20 cellular contexts compared by ENCODE assay signal in the genomic region with DNA sequence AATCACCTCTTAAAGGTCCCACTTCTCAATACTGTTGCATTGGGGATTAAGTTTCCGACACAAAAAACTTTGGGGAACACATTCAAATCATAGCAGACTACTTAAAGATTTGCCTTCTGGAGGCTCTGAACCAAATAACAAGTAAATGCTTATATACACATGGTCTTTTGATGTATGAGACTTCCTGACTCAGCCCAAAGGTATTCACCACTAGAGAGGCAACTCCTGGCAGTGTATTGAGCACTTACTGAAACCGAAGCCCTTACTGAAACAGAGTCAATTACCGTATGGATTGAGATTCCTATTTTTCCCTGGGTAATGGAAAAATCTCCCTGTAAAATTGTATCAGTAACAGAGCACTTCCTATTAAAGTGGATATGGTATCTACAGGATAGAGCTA. TPM values are rescaled to one million over a fixed set of nuclear protein-coding genes. Genes with fewer than 3 reads are reported as not detected.
DNase-seq lines count a peak whose midpoint lies in the region; ATAC-seq, FAIRE-seq and TF ChIP-seq lines count a peak whose summit lies in the region.
"Had no signal": no experiment of that assay in that cellular context is flagged by ENCODE, and none has a peak within 500 bp of the region (broad histone marks: within the 10 kb centered on the region; RNA-seq: fewer than 3 reads in every experiment).

No MANE protein-coding gene starts in this region.

- intact Hi-C loops in left lung (cut with DNase I) (no loop called here), lower leg skin (cut with DNase I; ENCODE audit: low total_unique reads) (loop anchor here (10.0 kb wide), 1 partner anchor 495 kb away; a partner anchor contains a TSS), sciatic nerve (cut with DNase I) (no loop called here)

- peak; percentile 63 for FAIRE-seq in HTR-8/SVneo (lab: Jason Lieb, UNC)
- FAIRE-seq: endometrium had no signal

- no peak for TF ChIP-seq EP300 in tibial nerve (IDR thresholded peaks at IDR 0.05)

- TF ChIP-seq CTCF in AG09319 (IDR thresholded peaks at IDR 0.05; ENCODE audit: low read depth, low read length) (no peak), astrocyte of the spinal cord (IDR thresholded peaks at IDR 0.05; ENCODE audit: low read depth, low read length) (no peak), left lung (IDR thresholded peaks at IDR 0.05) (no peak), tibial nerve (IDR thresholded peaks at IDR 0.05) (no peak), lower leg skin (IDR thresholded peaks at IDR 0.05) (no peak)

- no peaks in the 10 kb centered on the region for H3K9me3 ChIP-seq in left lung
- no peaks in the 10 kb centered on the region for H3K9me3 ChIP-seq in tibial nerve
- H3K9me3 ChIP-seq: body of pancreas, ovary, vagina had no signal

- 64 to 75% methylated on average over 2 to 3 of the region's 3 CpGs for WGBS in tibial nerve, 2 donors
- 58 to 59% methylated on average over 3 of the region's 3 CpGs for WGBS in lower leg skin, 2 donors

- H3K4me3 ChIP-seq in astrocyte of the spinal cord (ENCODE audit: low read depth, low read length) (no peak overlapping the region), left lung (no peak overlapping the region), tibial nerve (no peak overlapping the region), lower leg skin (ENCODE audit: low read depth, poor library complexity, severe bottlenecking) (no peak overlapping the region)
- H3K4me3 ChIP-seq: body of pancreas, ovary, vagina had no signal

- no peaks in the 10 kb centered on the region for H3K27me3 ChIP-seq in left lung
- H3K27me3 ChIP-seq in tibial nerve = no peaks in the 10 kb centered on the region
- H3K27me3 ChIP-seq: body of pancreas, ovary, vagina had no signal

- H3K4me1 ChIP-seq in left lung = no peaks in the 10 kb centered on the region
- no peaks in the 10 kb centered on the region for H3K4me1 ChIP-seq in tibial nerve
- H3K4me1 ChIP-seq: body of pancreas, vagina had no signal

- H3K27ac ChIP-seq in left lung (no peak overlapping the region), tibial nerve (no peak overlapping the region)
- H3K27ac ChIP-seq: body of pancreas, C4-2B, ovary, vagina had no signal

- H3K36me3 ChIP-seq in left lung (no peaks in the 10 kb centered on the region), tibial nerve (no peaks in the 10 kb centered on the region)
- H3K36me3 ChIP-seq: ovary, vagina had no signal

- TF ChIP-seq POLR2A in tibial nerve (IDR thresholded peaks at IDR 0.05) = no peak
- TF ChIP-seq POLR2A in lower leg skin (IDR thresholded peaks at IDR 0.05) = no peak

- DNase-seq in AG09319 (ENCODE audit: extremely low read depth, low read depth) (peak; percentile 3), HTR-8/SVneo (ENCODE audit: insufficient read length, low spot score) (peak; percentile 44), astrocyte of the spinal cord (ENCODE audit: low read depth, low spot score) (peak; percentile 77), left lung (no peak), tibial nerve (ENCODE audit: low spot score in 2 of 2) (no peak), lower leg skin (ENCODE audit: low spot score in 2 of 2) (no peak), NCI-H2107 (lab: John Stamatoyannopoulos, UW) (no peak), sciatic nerve (ENCODE audit: low spot score) (no peak)
- DNase-seq: activated CD4-positive, alpha-beta T cell treated with anti-CD3 and anti-CD28 coated beads for 1 hour; activated T-cell treated with anti-CD3 and anti-CD28 coated beads, Interleukin-2, amount 50 U/mL, for 48 hours; body of pancreas; GF-D8; KBM-7; NCI-H2081 treated with DMSO at 0.1 percent for 48 hours; NK-92 treated with Interleukin-12 subunit alpha and Interleukin-12 subunit beta, amount 100 ng/mL, for 24 hours; ovary had no signal

- in situ Hi-C loops in astrocyte of the spinal cord (cut with HindIII; ENCODE audit: low sequenced_read_pairs) = no loop called here

- ATAC-seq in left lung (peak; percentile 88), sciatic nerve (no peak)
- ATAC-seq: body of pancreas had no signal

RNA-seq across cellular contexts. Expression of a gene that starts 45.4 kb away (rescaled TPM):
- total RNA-seq in left lung = not detected
- total RNA-seq in tibial nerve = not detected
- not detected for total RNA-seq in lower leg skin
- not detected for total RNA-seq in sciatic nerve
- total RNA-seq: body of pancreas, mononuclear cell, ovary, vagina had no signal

Comparison
In these comparisons a context has a peak if more than half of its experiments do, and no peak if none do; other contexts are left out.
1. DNase-seq: peak in AG09319 (single experiment), HTR-8/SVneo (single experiment) and astrocyte of the spinal cord (single experiment); none in left lung (0 of 2), tibial nerve (0 of 2), lower leg skin (0 of 2), NCI-H2107 (single experiment) and sciatic nerve (single experiment).